ENCODE assay signal across 8 cellular contexts in genomic region chr7:139109188-139109982, GRCh38. TPM values are rescaled to one million over a fixed set of nuclear protein-coding genes. Genes with fewer than 3 reads are reported as not detected.
DNase-seq lines count a peak whose midpoint lies in the region; ATAC-seq and TF ChIP-seq lines count a peak whose summit lies in the region.

Gene ZC3HAV1, minus strand, starts transcription at chr7:139109720. Its CDS starts 389 bp downstream, at chr7:139109331.

- 0 to 1% methylated on average over 25 to 62 of the region's 68 CpGs for WGBS in upper lobe of left lung, 2 donors

- intact Hi-C loops in cardiac septum (cut with DNase I), result no loop called here
- intact Hi-C loops in posterior vena cava (cut with DNase I), result no loop called here

- peak in 2 of 4 donors; percentile 21 to 83 for TF ChIP-seq EP300 in upper lobe of left lung (IDR thresholded peaks at IDR 0.05)

- H3K36me3 ChIP-seq in adipocyte (ENCODE audit: control insufficient read depth, insufficient read depth, low read length, severe bottlenecking) (no peaks in the 10 kb centered on the region), upper lobe of left lung (no peaks in the 10 kb centered on the region)

- H3K9ac ChIP-seq in adipocyte (ENCODE audit: low read length), result peak within 1 kb of the TSS; percentile 87

- TF ChIP-seq CTCF in upper lobe of left lung (IDR thresholded peaks at IDR 0.05), result peak in 5 of 6 experiments; percentile 14 to 65 (median 44)

- H3K27me3 ChIP-seq in adipocyte (replicated peaks; ENCODE audit: control insufficient read depth, insufficient read depth, low read length) (no peaks in the 10 kb centered on the region), upper lobe of left lung (no peaks in the 10 kb centered on the region)

- peak within 1 kb of the TSS; percentile 97 to 99 (median 98) for H3K27ac ChIP-seq in upper lobe of left lung

- TF ChIP-seq POLR2A in GM10847 (IDR thresholded peaks at IDR 0.05; ENCODE audit: extremely low read depth, insufficient read length), result peak; percentile 74
- TF ChIP-seq POLR2A in upper lobe of left lung (IDR thresholded peaks at IDR 0.05), result peak in 3 of 4 donors; percentile 63 to 84 (median 81)

- H3K9me3 ChIP-seq in adipocyte (ENCODE audit: control insufficient read depth, low read length) (no peaks in the 10 kb centered on the region), upper lobe of left lung (no peaks in the 10 kb centered on the region)

- ATAC-seq in HG02571 (IDR thresholded peaks at IDR 0.05; ENCODE audit: unreplicated experiment), result peak; percentile 71
- ATAC-seq in upper lobe of left lung (ENCODE audit: low FRiP score in 2 of 2), result peak; percentile 96 to 97

- peak within 1 kb of the TSS; percentile 97 for H3K4me3 ChIP-seq in adipocyte (ENCODE audit: low read length)
- H3K4me3 ChIP-seq in upper lobe of left lung, result peak within 1 kb of the TSS; percentile 72 to 98 (median 76)

- DNase-seq in NCI-H1048 (lab: John Stamatoyannopoulos, UW) (peak; percentile 40), T follicular helper cell (ENCODE audit: low read depth) (peak; percentile 86), adipocyte (ENCODE audit: low read depth) (peak; percentile 93), cardiac septum (ENCODE audit: low spot score) (peak; percentile 94), posterior vena cava (ENCODE audit: low spot score) (peak; percentile 96), upper lobe of left lung (peak; percentile 93 to 95)

- H3K4me1 ChIP-seq in adipocyte (ENCODE audit: control insufficient read depth, insufficient read depth, low read length), result peaks cover 8% of the 10 kb centered on the region
- peaks cover 9 to 29% (median 16%) of the 10 kb centered on the region in 4 donors for H3K4me1 ChIP-seq in upper lobe of left lung

RNA-seq across cellular contexts. Expression of gene ZC3HAV1, which starts in this region (rescaled TPM):
- total RNA-seq in cardiac septum, result 6.8 TPM
- total RNA-seq in posterior vena cava, result 10 to 100 TPM; 26.8 TPM
- total RNA-seq in upper lobe of left lung, result 10 to 100 TPM; 30.2 to 47.6 (median 33.5) TPM

Comparison
In these comparisons a context has a peak if more than half of its experiments do, and no peak if none do; other contexts are left out.
1. Peak in every context shown above with its lines: DNase-seq, ATAC-seq, H3K4me3 ChIP-seq and H3K27ac ChIP-seq.
2. DNase-seq: peak in every context shown above with its lines; median percentile 96 in posterior vena cava; 94 in cardiac septum; 94 in upper lobe of left lung; 93 in adipocyte; 86 in T follicular helper cell; 40 in NCI-H1048.